8 cellular contexts compared by ENCODE assay signal in genomic region chr1:40981702-40982448, GRCh38. TPM values are rescaled to one million over a fixed set of nuclear protein-coding genes. Genes with fewer than 3 reads are reported as not detected.
DNase-seq lines count a peak whose midpoint lies in the region; ATAC-seq and TF ChIP-seq lines count a peak whose summit lies in the region.
"Had no signal": no experiment of that assay in that cellular context is flagged by ENCODE, and none has a peak within 500 bp of the region (broad histone marks: within the 10 kb centered on the region; RNA-seq: fewer than 3 reads in every experiment).

No MANE protein-coding gene starts in this region.

- H4K8ac ChIP-seq in H9 (replicated peaks; ENCODE audit: insufficient read length, low read depth, low read length), result no peak overlapping the region

- peaks cover 6% of the 10 kb centered on the region for H3K4me1 ChIP-seq in H9 (ENCODE audit: insufficient read depth, low read length)
- H3K4me1 ChIP-seq in RWPE2 (ENCODE audit: insufficient read depth, poor library complexity, severe bottlenecking), result peaks cover 36% of the 10 kb centered on the region
- peaks cover 2 to 8% of the 10 kb centered on the region in 2 donors for H3K4me1 ChIP-seq in esophagus (ENCODE audit: control insufficient read depth in 2 of 2, insufficient read depth in 2 of 2, low read length in 1 of 2)
- peaks cover 48% of the 10 kb centered on the region for H3K4me1 ChIP-seq in rectal smooth muscle tissue (ENCODE audit: control insufficient read depth, insufficient read depth, low read length)

- no peak for DNase-seq in H9
- DNase-seq in RWPE2 (ENCODE audit: low spot score), result no peak
- DNase-seq in OCI-M2 (lab: John Stamatoyannopoulos, UW; ENCODE audit: unreplicated experiment), result no peak
- DNase-seq in islet precursor cell, result no peak
- DNase-seq in SHP77 (lab: John Stamatoyannopoulos, UW), result no peak

- no peak overlapping the region for H2BK15ac ChIP-seq in H9 (ENCODE audit: low read depth, low read length)

- H2BK12ac ChIP-seq in H9 (ENCODE audit: insufficient read length, low read depth, low read length), result no peak overlapping the region

- TF ChIP-seq CTCF in H9 (conservative IDR thresholded peaks at IDR 0.05) (no peak), RWPE2 (IDR thresholded peaks at IDR 0.05; ENCODE audit: poor library complexity, severe bottlenecking) (no peak)

- H2BK20ac ChIP-seq in H9 (ENCODE audit: low read depth, low read length, poor library complexity, severe bottlenecking), result no peak overlapping the region

- no peak for ATAC-seq in RWPE2 (ENCODE audit: low read depth)
- ATAC-seq: activated CD4-positive, CD25-positive, alpha-beta regulatory T cell treated with anti-CD3 and anti-CD28 coated beads, Interleukin-2, amount 50 U/mL, for 24 hours had no signal

- H3K9me3 Mint-ChIP-seq in H9, result no peaks in the 10 kb centered on the region

- no peak overlapping the region for H2AFZ ChIP-seq in H9 (ENCODE audit: low read length)

- peak overlapping the region in 1 of 3 experiments; percentile 53; a peak in 2 of 7 replicates for H3K27ac Mint-ChIP-seq in H9

- no CpG with 5 or more reads among the region's 13 CpGs for WGBS in H9 (ENCODE audit: extremely low coverage, insufficient read length, low lambda C conversion rate)
- 66 to 71% methylated on average over 13 of the region's 13 CpGs for WGBS in esophagus, 2 donors

- no peak overlapping the region for H4K5ac ChIP-seq in H9 (ENCODE audit: insufficient read length, low read depth, low read length)

- no peak overlapping the region for H2BK5ac ChIP-seq in H9 (ENCODE audit: insufficient read length, low read length)

- no peak overlapping the region for H3K23ac ChIP-seq in H9 (ENCODE audit: insufficient read length, low read depth, low read length)

- H3K79me1 ChIP-seq in H9 (ENCODE audit: insufficient read depth, low read depth, low read length, poor library complexity, severe bottlenecking), result no peaks in the 10 kb centered on the region

- no peak overlapping the region for H2AK5ac ChIP-seq in H9 (ENCODE audit: insufficient read length, low read length)

- no peak overlapping the region for H3K56ac ChIP-seq in H9 (ENCODE audit: insufficient read length, low read depth, low read length)

- H3K9me3 ChIP-seq in H9 (ENCODE audit: control insufficient read depth, low read depth, low read length) (no peaks in the 10 kb centered on the region), RWPE2 (ENCODE audit: severe bottlenecking) (no peaks in the 10 kb centered on the region), esophagus (ENCODE audit: control insufficient read depth in 2 of 2, insufficient read depth in 1 of 2, low read depth in 1 of 2, low read length in 1 of 2) (no peaks in the 10 kb centered on the region)

- H3K79me2 ChIP-seq in H9 (ENCODE audit: insufficient read depth, low read length), result peaks cover 20% of the 10 kb centered on the region; the same call in 1 of the 2 replicates

- H3K14ac ChIP-seq in H9 (ENCODE audit: insufficient read depth, low read length), result no peak overlapping the region

- H3K4me2 ChIP-seq in H9 (ENCODE audit: insufficient read depth, insufficient read length, low read length), result no peak overlapping the region

- H3K4ac ChIP-seq in H9 (ENCODE audit: low read depth, low read length), result no peak overlapping the region

- peaks cover 55% of the 10 kb centered on the region for H3K36me3 ChIP-seq in RWPE2 (ENCODE audit: low read depth)
- H3K36me3 ChIP-seq in esophagus (ENCODE audit: control insufficient read depth in 2 of 2, insufficient read depth in 2 of 2, low read length in 1 of 2), result peaks cover 6 to 10% of the 10 kb centered on the region in 2 donors
- no peaks in the 10 kb centered on the region for H3K36me3 ChIP-seq in rectal smooth muscle tissue (ENCODE audit: control insufficient read depth, insufficient read depth, low read length)

- H3K4me1 Mint-ChIP-seq in H9, result peaks cover 18 to 24% of the 10 kb centered on the region in 2 experiments

- peaks cover 7% of the 10 kb centered on the region for H3K23me2 ChIP-seq in H9 (ENCODE audit: insufficient read length, low read depth, low read length, poor library complexity, severe bottlenecking)

- no peak overlapping the region for H3K18ac ChIP-seq in H9 (ENCODE audit: insufficient read length, low read depth, low read length)

- H3K27ac ChIP-seq in H9 (ENCODE audit: insufficient read length, low read depth, low read length) (no peak overlapping the region), RWPE2 (ENCODE audit: poor library complexity, severe bottlenecking) (peak overlapping the region; percentile 81), esophagus (ENCODE audit: low read depth in 2 of 2, low read length in 1 of 2) (peak overlapping the region; percentile 39 to 59), rectal smooth muscle tissue (ENCODE audit: low read depth, low read length) (peak overlapping the region; percentile 98)

- no peaks in the 10 kb centered on the region for H4K20me1 ChIP-seq in H9 (ENCODE audit: control insufficient read depth, insufficient read depth, insufficient read length)

- H3K4me3 Mint-ChIP-seq in H9, result peak overlapping the region; percentile 12 to 79; a peak in 2 of 5 replicates

- H3K4me3 ChIP-seq in RWPE2 (ENCODE audit: severe bottlenecking) (no peak overlapping the region), esophagus (ENCODE audit: low read depth in 1 of 2, low read length in 2 of 2) (no peak overlapping the region), rectal smooth muscle tissue (ENCODE audit: low read length) (peak overlapping the region; percentile 60)

- H3K36me3 Mint-ChIP-seq in H9 (ENCODE audit: insufficient read depth in 1 of 3, low read depth in 3 of 3), result peaks cover 26 to 43% (median 39%) of the 10 kb centered on the region in 3 experiments; a peak in 6 of 7 replicates

- H3K27me3 Mint-ChIP-seq in H9 (ENCODE audit: low read depth), result no peaks in the 10 kb centered on the region

- H4K91ac ChIP-seq in H9 (ENCODE audit: insufficient read length, low read depth, low read length), result no peak overlapping the region

- no peak overlapping the region for H2BK120ac ChIP-seq in H9 (ENCODE audit: low read depth, low read length, poor library complexity, severe bottlenecking)

- H3T11ph ChIP-seq in H9 (ENCODE audit: low read length), result no peak overlapping the region

- H3K9ac ChIP-seq in H9 (ENCODE audit: extremely low read depth, insufficient read length, low read length) (no peak overlapping the region), rectal smooth muscle tissue (ENCODE audit: low read length) (no peak overlapping the region)

- H3K27me3 ChIP-seq in H9 (ENCODE audit: insufficient read depth, low read length) (no peaks in the 10 kb centered on the region), RWPE2 (ENCODE audit: insufficient read depth, poor library complexity, severe bottlenecking) (no peaks in the 10 kb centered on the region), esophagus (ENCODE audit: control insufficient read depth in 1 of 2, insufficient read depth in 2 of 2, low read length in 2 of 2) (no peaks in the 10 kb centered on the region), rectal smooth muscle tissue (ENCODE audit: control insufficient read depth, insufficient read depth, low read length) (no peaks in the 10 kb centered on the region)

RNA-seq across cellular contexts. Expression of gene CTPS1, which starts 2.4 kb away (rescaled TPM):
- 100 and 105 TPM in 2 replicates for total RNA-seq in H9 (2021)
- polyA plus RNA-seq in esophagus, result 10 to 100 TPM; 10.8 to 17.7 TPM

RNA-seq across cellular contexts. Expression of gene SLFNL1, which starts 39.6 kb away (rescaled TPM):
- 0.11 TPM in 1 of 2 replicates, not detected in the other for total RNA-seq in H9 (2021)
- under 1 TPM; 0.08 to 0.16 TPM for polyA plus RNA-seq in esophagus
